8 cellular contexts compared by ENCODE assay signal in genomic region chr1:150575518-150576366, GRCh38. TPM values are rescaled to one million over a fixed set of nuclear protein-coding genes. Genes with fewer than 3 reads are reported as not detected.
DNase-seq lines count a peak whose midpoint lies in the region; ATAC-seq and TF ChIP-seq lines count a peak whose summit lies in the region.

No MANE protein-coding gene starts in this region.

- ATAC-seq in activated T-cell treated with anti-CD3 and anti-CD28 coated beads, Interleukin-2, amount 50 U/mL, for 72 hours (replicated peaks in 1 of 2): no peak
- peak; percentile 39 for ATAC-seq in left lobe of liver
- no peak for ATAC-seq in HG03439 (IDR thresholded peaks at IDR 0.05; ENCODE audit: unreplicated experiment)
- ATAC-seq in omental fat pad (ENCODE audit: low FRiP score): no peak

- DNase-seq in activated T-cell treated with anti-CD3 and anti-CD28 coated beads, Interleukin-2, amount 50 U/mL, for 72 hours: no peak
- DNase-seq in activated T-cell treated with anti-CD3 and anti-CD28 coated beads for 4 hours (no peak), left lobe of liver (ENCODE audit: low spot score) (no peak), type B pancreatic cell (ENCODE audit: extremely low spot score, unreplicated experiment) (no peak), omental fat pad (ENCODE audit: low spot score) (no peak), DMS79 (lab: John Stamatoyannopoulos, UW) (no peak)
- DNase-seq in activated naive CD8-positive, alpha-beta T cell treated with anti-CD3 and anti-CD28 coated beads for 36 hours: no peak

- peaks cover 49 to 68% of the 10 kb centered on the region in 2 donors for H3K36me3 Mint-ChIP-seq in activated T-cell treated with anti-CD3 and anti-CD28 coated beads, Interleukin-2, amount 50 U/mL, for 72 hours (ENCODE audit: insufficient read depth in 2 of 2)
- peaks cover 83% of the 10 kb centered on the region for H3K36me3 Mint-ChIP-seq in activated naive CD8-positive, alpha-beta T cell treated with anti-CD3 and anti-CD28 coated beads for 36 hours
- H3K36me3 Mint-ChIP-seq in type B pancreatic cell: peaks cover 58% of the 10 kb centered on the region

- H3K27ac Mint-ChIP-seq in activated T-cell treated with anti-CD3 and anti-CD28 coated beads, Interleukin-2, amount 50 U/mL, for 72 hours: peak overlapping the region; percentile 99
- peak overlapping the region; percentile 92 for H3K27ac Mint-ChIP-seq in activated naive CD8-positive, alpha-beta T cell treated with anti-CD3 and anti-CD28 coated beads for 36 hours
- H3K27ac Mint-ChIP-seq in type B pancreatic cell: peak overlapping the region; percentile 84

- H3K9me3 Mint-ChIP-seq in activated T-cell treated with anti-CD3 and anti-CD28 coated beads, Interleukin-2, amount 50 U/mL, for 72 hours: no peaks in the 10 kb centered on the region
- peaks cover 3% of the 10 kb centered on the region for H3K9me3 Mint-ChIP-seq in activated naive CD8-positive, alpha-beta T cell treated with anti-CD3 and anti-CD28 coated beads for 36 hours
- H3K9me3 Mint-ChIP-seq in type B pancreatic cell: no peaks in the 10 kb centered on the region

- TF ChIP-seq CTCF in type B pancreatic cell (conservative IDR thresholded peaks at IDR 0.05) (no peak), omental fat pad (IDR thresholded peaks at IDR 0.05) (no peak)

- no peaks in the 10 kb centered on the region for H3K27me3 Mint-ChIP-seq in activated T-cell treated with anti-CD3 and anti-CD28 coated beads, Interleukin-2, amount 50 U/mL, for 72 hours (ENCODE audit: low read depth)
- peaks cover 4% of the 10 kb centered on the region for H3K27me3 Mint-ChIP-seq in activated naive CD8-positive, alpha-beta T cell treated with anti-CD3 and anti-CD28 coated beads for 36 hours
- H3K27me3 Mint-ChIP-seq in type B pancreatic cell: no peaks in the 10 kb centered on the region

- peaks cover 59% of the 10 kb centered on the region for H3K4me1 Mint-ChIP-seq in activated T-cell treated with anti-CD3 and anti-CD28 coated beads, Interleukin-2, amount 50 U/mL, for 72 hours (ENCODE audit: low read depth)
- H3K4me1 Mint-ChIP-seq in activated naive CD8-positive, alpha-beta T cell treated with anti-CD3 and anti-CD28 coated beads for 36 hours: peaks cover 52% of the 10 kb centered on the region
- peaks cover 35% of the 10 kb centered on the region for H3K4me1 Mint-ChIP-seq in type B pancreatic cell (ENCODE audit: unreplicated experiment)

- H3K4me3 Mint-ChIP-seq in activated T-cell treated with anti-CD3 and anti-CD28 coated beads, Interleukin-2, amount 50 U/mL, for 72 hours: peak overlapping the region; percentile 99
- peak overlapping the region; percentile 99 for H3K4me3 Mint-ChIP-seq in activated naive CD8-positive, alpha-beta T cell treated with anti-CD3 and anti-CD28 coated beads for 36 hours
- H3K4me3 Mint-ChIP-seq in type B pancreatic cell: peak overlapping the region; percentile 94

RNA-seq across cellular contexts. Expression of gene MCL1, which starts 3.7 kb away (rescaled TPM):
- total RNA-seq in activated T-cell treated with anti-CD3 and anti-CD28 coated beads, Interleukin-2, amount 50 U/mL, for 72 hours: 100 to 1,000 TPM; 373 to 495 TPM
- 100 to 1,000 TPM; 209 to 217 TPM for total RNA-seq in activated naive CD8-positive, alpha-beta T cell treated with anti-CD3 and anti-CD28 coated beads for 36 hours
- total RNA-seq in left lobe of liver (103 TPM), type B pancreatic cell (ENCODE audit: low replicate concordance) (187 and 280 TPM in 2 replicates), omental fat pad (100 to 1,000 TPM; 505 to 845 (median 657) TPM)

RNA-seq across cellular contexts. Expression of gene ADAMTSL4, which starts 26.5 kb away (rescaled TPM):
- 1 to 10 TPM in 1 of 2 donors, under 1 TPM in 1; 0.86 to 2.6 TPM for total RNA-seq in activated T-cell treated with anti-CD3 and anti-CD28 coated beads, Interleukin-2, amount 50 U/mL, for 72 hours
- under 1 TPM; 0.06 to 0.10 TPM for total RNA-seq in activated naive CD8-positive, alpha-beta T cell treated with anti-CD3 and anti-CD28 coated beads for 36 hours
- 38.5 TPM for total RNA-seq in left lobe of liver
- 12.5 and 24.6 TPM in 2 replicates for total RNA-seq in type B pancreatic cell (ENCODE audit: low replicate concordance)
- 10 to 100 TPM; 33.7 to 46.6 (median 39.9) TPM for total RNA-seq in omental fat pad

RNA-seq across cellular contexts. Expression of gene ENSA, which starts 53.7 kb away (rescaled TPM):
- 100 to 1,000 TPM; 178 to 203 TPM for total RNA-seq in activated T-cell treated with anti-CD3 and anti-CD28 coated beads, Interleukin-2, amount 50 U/mL, for 72 hours
- total RNA-seq in activated naive CD8-positive, alpha-beta T cell treated with anti-CD3 and anti-CD28 coated beads for 36 hours: 100 to 1,000 TPM; 195 to 214 TPM
- total RNA-seq in left lobe of liver: 63.4 TPM
- 153 and 185 TPM in 2 replicates for total RNA-seq in type B pancreatic cell (ENCODE audit: low replicate concordance)
- 100 to 1,000 TPM; 115 to 179 (median 155) TPM for total RNA-seq in omental fat pad
